In genomic region chr11:72397333-72397732, GRCh38 we compare ENCODE assay signal across 8 cellular contexts.
"Had no signal": no experiment of that assay in that cellular context is flagged by ENCODE, and none has a peak within 500 bp of the region (broad histone marks: within the 10 kb centered on the region; RNA-seq: fewer than 3 reads in every experiment).

No MANE protein-coding gene starts in this region.

- H3K4me3 ChIP-seq: GM12878 had no signal

- DNase-seq: GDM1, GF-D8 had no signal

- ATAC-seq: GM12878 had no signal

- FAIRE-seq: G401.6, GM12878, GM12891, GM12892, GM18507, GM19239 had no signal
